ENCODE assay signal across 34 cellular contexts in genomic region chr14:88504602-88505001, GRCh38. TPM values are rescaled to one million over a fixed set of nuclear protein-coding genes. Genes with fewer than 3 reads are reported as not detected.
"Had no signal": no experiment of that assay in that cellular context is flagged by ENCODE, and none has a peak within 500 bp of the region (broad histone marks: within the 10 kb centered on the region; RNA-seq: fewer than 3 reads in every experiment).

No MANE protein-coding gene starts in this region.

- H3K27ac ChIP-seq: ascending aorta, KMS-11, PC-9, RWPE1, SJCRH30, SK-N-MC, WERI-Rb-1 had no signal

- H3K4me1 Mint-ChIP-seq: activated CD4-positive, alpha-beta T cell treated with anti-CD3 and anti-CD28 coated beads, Interleukin-2, amount 10 ng/mL, durations not matched to agents 24 days and 14 days; activated naive CD8-positive, alpha-beta T cell treated with anti-CD3 and anti-CD28 coated beads, Interleukin-2, amount 10 ng/mL, durations not matched to agents 7 days and 5 days; activated T-helper 17 cell treated with anti-CD3 and anti-CD28 coated beads, Interleukin-2, amount 50 U/mL, for 72 hours had no signal

- H3K9me3 Mint-ChIP-seq: activated CD4-positive, alpha-beta T cell treated with anti-CD3 and anti-CD28 coated beads, Interleukin-2, amount 10 ng/mL, durations not matched to agents 24 days and 14 days; activated CD8-positive, alpha-beta T cell treated with anti-CD3 and anti-CD28 coated beads for 36 hours; activated naive CD8-positive, alpha-beta T cell treated with anti-CD3 and anti-CD28 coated beads, Interleukin-2, amount 10 ng/mL, durations not matched to agents 7 days and 5 days; activated T-cell treated with anti-CD3 and anti-CD28 coated beads, Interleukin-2, amount 50 U/mL, for 72 hours; activated T-helper 17 cell treated with anti-CD3 and anti-CD28 coated beads, Interleukin-2, amount 50 U/mL, for 72 hours had no signal

- H3K9me3 ChIP-seq: ascending aorta, SJCRH30 had no signal

- ATAC-seq: activated CD8-positive, alpha-beta T cell treated with anti-CD3 and anti-CD28 coated beads for 36 hours; activated T-cell treated with anti-CD3 and anti-CD28 coated beads, Interleukin-2, amount 50 U/mL, for 72 hours; activated T-helper 17 cell treated with anti-CD3 and anti-CD28 coated beads, Interleukin-2, amount 50 U/mL, for 72 hours had no signal

- H3K27me3 ChIP-seq: ascending aorta, SJCRH30 had no signal

- H3K27ac Mint-ChIP-seq: activated CD4-positive, alpha-beta T cell treated with anti-CD3 and anti-CD28 coated beads, Interleukin-2, amount 10 ng/mL, durations not matched to agents 24 days and 14 days; activated CD8-positive, alpha-beta T cell treated with anti-CD3 and anti-CD28 coated beads for 36 hours; activated naive CD8-positive, alpha-beta T cell treated with anti-CD3 and anti-CD28 coated beads, Interleukin-2, amount 10 ng/mL, durations not matched to agents 7 days and 5 days; activated T-cell treated with anti-CD3 and anti-CD28 coated beads, Interleukin-2, amount 50 U/mL, for 72 hours; activated T-helper 17 cell treated with anti-CD3 and anti-CD28 coated beads, Interleukin-2, amount 50 U/mL, for 72 hours had no signal

- H3K36me3 Mint-ChIP-seq: activated naive CD8-positive, alpha-beta T cell treated with anti-CD3 and anti-CD28 coated beads, Interleukin-2, amount 10 ng/mL, durations not matched to agents 7 days and 5 days had no signal

- H3K4me3 Mint-ChIP-seq: activated CD4-positive, alpha-beta T cell treated with anti-CD3 and anti-CD28 coated beads, Interleukin-2, amount 10 ng/mL, durations not matched to agents 24 days and 14 days; activated CD8-positive, alpha-beta T cell treated with anti-CD3 and anti-CD28 coated beads for 36 hours; activated naive CD8-positive, alpha-beta T cell treated with anti-CD3 and anti-CD28 coated beads, Interleukin-2, amount 10 ng/mL, durations not matched to agents 7 days and 5 days; activated T-cell treated with anti-CD3 and anti-CD28 coated beads, Interleukin-2, amount 50 U/mL, for 72 hours; activated T-helper 17 cell treated with anti-CD3 and anti-CD28 coated beads, Interleukin-2, amount 50 U/mL, for 72 hours had no signal

- H3K4me3 ChIP-seq: ascending aorta, PC-9, SJCRH30, SK-N-MC had no signal

- DNase-seq: activated CD4-positive, alpha-beta T cell treated with anti-CD3 and anti-CD28 coated beads for 1 hour; activated CD4-positive, alpha-beta T cell treated with anti-CD3 and anti-CD28 coated beads, Interleukin-2, amount 10 ng/mL, durations not matched to agents 24 days and 14 days; activated CD4-positive, alpha-beta T cell treated with anti-CD3 and anti-CD28 coated beads, Interleukin-2, amount 50 U/mL, for 4 hours; activated CD4-positive, CD25-positive, alpha-beta regulatory T cell; activated CD8-positive, alpha-beta T cell treated with anti-CD3 and anti-CD28 coated beads for 36 hours; activated effector memory CD4-positive, alpha-beta T cell treated with anti-CD3 and anti-CD28 coated beads, Interleukin-2, amount 50 U/mL, for 16 hours; activated naive CD4-positive, alpha-beta T cell; activated naive CD4-positive, alpha-beta T cell treated with anti-CD3 and anti-CD28 coated beads, Interleukin-2, amount 50 U/mL, for 16 hours; activated naive CD8-positive, alpha-beta T cell treated with anti-CD3 and anti-CD28 coated beads, Interleukin-2, amount 10 ng/mL, durations not matched to agents 7 days and 5 days; activated T-cell treated with anti-CD3 and anti-CD28 coated beads, Interleukin-2, amount 50 U/mL, for 1 hour; activated T-cell treated with anti-CD3 and anti-CD28 coated beads, Interleukin-2, amount 50 U/mL, for 72 hours; amygdala; MM.1S; MV-4-11; NCI-H1092; NCI-H1417; NCI-H146; NCI-H1930; NCI-H2081 treated with DMSO at 0.1 percent for 48 hours; NCI-H345; NCI-H524 treated with DMSO at 0.1 percent for 48 hours; NK-92 treated with Interleukin-12 subunit alpha and Interleukin-12 subunit beta, amount 100 ng/mL, for 24 hours; PC-9; SHP77; SJCRH30; T1000; WERI-Rb-1 had no signal

- H3K4me1 ChIP-seq: ascending aorta, SJCRH30 had no signal

RNA-seq across cellular contexts. Expression of gene PTPN21, which starts 50.2 kb away (rescaled TPM):
- total RNA-seq: activated CD8-positive, alpha-beta T cell treated with anti-CD3 and anti-CD28 coated beads for 36 hours; activated naive CD8-positive, alpha-beta T cell treated with anti-CD3 and anti-CD28 coated beads, Interleukin-2, amount 10 ng/mL, durations not matched to agents 7 days and 5 days; activated T-helper 17 cell treated with anti-CD3 and anti-CD28 coated beads, Interleukin-2, amount 50 U/mL, for 72 hours; OCI-LY7; T-helper 1 cell treated with Interleukin-12 subunit alpha and Interleukin-12 subunit beta and Interleukin-4 antibody, amounts not matched to agents 30 ng/mL and 1 ng/mL, for 36 hours had no signal
